13 cellular contexts compared by ENCODE assay signal in the genomic region with DNA sequence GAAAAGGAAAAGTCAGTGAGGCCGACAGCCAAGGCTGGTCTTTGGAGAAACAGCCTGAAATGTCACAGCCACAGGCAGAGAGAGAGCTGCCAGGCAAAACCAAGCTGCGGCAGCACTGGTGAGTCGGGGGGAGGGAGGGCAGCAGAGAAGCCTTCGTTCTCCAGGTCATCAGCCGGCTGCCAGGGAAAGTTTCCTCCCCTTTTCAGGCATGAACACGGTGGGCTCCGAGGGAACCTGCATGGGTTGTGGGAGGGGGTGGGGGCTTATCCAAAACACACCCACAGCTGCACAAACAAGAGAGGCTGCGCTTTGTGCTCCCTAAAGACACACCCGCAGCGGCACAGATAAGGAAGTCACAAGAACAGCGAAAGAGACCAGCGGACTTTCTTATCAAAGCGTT.
A peak's percentile ranks its signal among the peaks of the same experiment; 100 is the strongest.
DNase-seq lines count a peak whose midpoint lies in the region; ATAC-seq, FAIRE-seq and TF ChIP-seq lines count a peak whose summit lies in the region.
"Had no signal": no experiment of that assay in that cellular context is flagged by ENCODE, and none has a peak within 500 bp of the region (broad histone marks: within the 10 kb centered on the region; RNA-seq: fewer than 3 reads in every experiment).

No MANE protein-coding gene starts in this region.

- H3K4me1 ChIP-seq in K562 (replicated peaks in 1 of 2; ENCODE audit: control insufficient read depth in 2 of 2, insufficient read depth in 2 of 2, low read length in 2 of 2), result peaks cover 0 to 8% of the 10 kb centered on the region in 2 experiments; a peak in 2 of 5 replicates
- H3K4me1 ChIP-seq: breast epithelium, SJSA1 had no signal

- no peak overlapping the region for H3K9ac ChIP-seq in K562 (ENCODE audit: insufficient read depth in 1 of 2, low read depth in 2 of 2, low read length in 2 of 2)

- no peak for TF ChIP-seq RAD21 in K562 (CRISPR knock-in tag; conservative IDR thresholded peaks at IDR 0.05 in 1 of 2, IDR thresholded peaks at IDR 0.05 in 1 of 2)

- TF ChIP-seq CTCF in CD14-positive monocyte (IDR thresholded peaks at IDR 0.05) (no peak), K562 (IDR thresholded peaks at IDR 0.05 in 2 of 3, conservative IDR thresholded peaks at IDR 0.05 in 1 of 3; ENCODE audit: insufficient read depth in 2 of 3, low read depth in 1 of 3, low read length in 3 of 3) (no peak), natural killer cell (IDR thresholded peaks at IDR 0.05) (no peak), GM10248 (IDR thresholded peaks at IDR 0.05; ENCODE audit: control extremely low read depth, extremely low read depth, low read depth, missing control alignments) (no peak)

- H3K4me3 Mint-ChIP-seq in CD14-positive monocyte (peak overlapping the region; percentile 13 to 60), natural killer cell (peak overlapping the region; percentile 88)

- CTCF ChIA-PET in K562 (lab: Yijun Ruan, JAX; ENCODE audit: low intra/inter-chr PET ratio) (no interaction called here), GM10248 (lab: Yijun Ruan, JAX) (no interaction called here)

- WGBS in K562 (ENCODE audit: insufficient coverage, low coverage, missing lambda C conversion rate), result 0% methylated on average over 12 of the region's 13 CpGs

- H4K20me1 ChIP-seq in K562 (replicated peaks; ENCODE audit: control insufficient read depth, insufficient read depth, low read length), result peaks cover 5% of the 10 kb centered on the region; the same call in 1 of the 2 replicates

- TF ChIP-seq POLR2A in K562 (conservative IDR thresholded peaks at IDR 0.05), result no peak

- H3K9me1 ChIP-seq in K562 (ENCODE audit: control insufficient read depth, insufficient read depth, low read length), result no peaks in the 10 kb centered on the region

- H3K27ac Mint-ChIP-seq in CD14-positive monocyte (no peak overlapping the region), natural killer cell (peak overlapping the region; percentile 62 to 67)

- TF ChIP-seq EP300 in K562 (IDR thresholded peaks at IDR 0.05; ENCODE audit: low read length), result no peak

- in situ Hi-C loops in K562 (cut with MboI), result no loop called here

- no peak overlapping the region for H3K27ac ChIP-seq in K562 (ENCODE audit: extremely low read depth, low read depth, low read length)
- H3K27ac ChIP-seq: breast epithelium, neutrophil, SJSA1 had no signal

- intact Hi-C loops in CD14-positive monocyte (cut with micrococcal nuclease), result no loop called here
- intact Hi-C loops in K562 (cut with micrococcal nuclease), result no loop called here
- intact Hi-C loops in natural killer cell (cut with micrococcal nuclease), result no loop called here

- POLR2A ChIA-PET in K562 (lab: Yijun Ruan, JAX) (interaction anchor here (0.6 kb wide), 1 partner anchor 155 kb away, joined by 3 read pairs; no protein-coding TSS in a partner anchor), GM10248 (lab: Yijun Ruan, JAX) (no interaction called here)

- no peaks in the 10 kb centered on the region for H3K79me2 ChIP-seq in K562 (ENCODE audit: control insufficient read depth, insufficient read depth, low read length)

- H3K27me3 Mint-ChIP-seq in CD14-positive monocyte (ENCODE audit: low read depth in 3 of 3), result peaks cover 10 to 22% (median 18%) of the 10 kb centered on the region in 3 donors
- peaks cover 0 to 4% of the 10 kb centered on the region in 2 donors for H3K27me3 Mint-ChIP-seq in natural killer cell (ENCODE audit: low read depth in 2 of 2)

- no peak overlapping the region for H2AFZ ChIP-seq in K562 (ENCODE audit: low read depth, low read length)

- FAIRE-seq in K562 (lab: Jason Lieb, UNC), result no peak

- H3K9me3 ChIP-seq in K562 (replicated peaks; ENCODE audit: control insufficient read depth, insufficient read depth, low read depth, low read length), result no peaks in the 10 kb centered on the region
- H3K9me3 ChIP-seq: neutrophil, SJSA1 had no signal

- no peak overlapping the region for H3K4me2 ChIP-seq in K562 (ENCODE audit: insufficient read depth, low read length)

- no peak for ATAC-seq in K562
- ATAC-seq in natural killer cell, result peak; percentile 42 to 78 (median 62)
- ATAC-seq in GM21390 (IDR thresholded peaks at IDR 0.05; ENCODE audit: unreplicated experiment), result no peak
- no peak for ATAC-seq in HG02642 (IDR thresholded peaks at IDR 0.05; ENCODE audit: poor library complexity, unreplicated experiment)
- ATAC-seq: esophagus mucosa had no signal

- H3K9me3 Mint-ChIP-seq in CD14-positive monocyte (peaks cover 0 to 7% (median 0%) of the 10 kb centered on the region in 7 donors), natural killer cell (no peaks in the 10 kb centered on the region)

- no peak for DNase-seq in CD14-positive monocyte (ENCODE audit: low spot score)
- peak; percentile 84 for DNase-seq in H7
- DNase-seq in K562 (ENCODE audit: extremely low read depth in 1 of 4, low spot score in 3 of 4), result peak in 1 of 4 experiments; percentile 9
- DNase-seq in natural killer cell, result peak; percentile 19
- no peak for DNase-seq in T-helper 1 cell
- DNase-seq in GM10248 (ENCODE audit: extremely low spot score), result no peak
- DNase-seq: NCI-H345 had no signal

- H3K36me3 ChIP-seq in H7 (replicated peaks; ENCODE audit: control insufficient read depth, insufficient read depth, low read length) (no peaks in the 10 kb centered on the region), K562 (ENCODE audit: control insufficient read depth, insufficient read depth, low read length) (no peaks in the 10 kb centered on the region)
- H3K36me3 ChIP-seq: breast epithelium, neutrophil, SJSA1 had no signal

- no peaks in the 10 kb centered on the region for H3K36me3 Mint-ChIP-seq in CD14-positive monocyte
- no peaks in the 10 kb centered on the region for H3K36me3 Mint-ChIP-seq in natural killer cell

- H3K4me3 ChIP-seq in H7 (ENCODE audit: insufficient read depth, low read depth, low read length) (no peak overlapping the region), K562 (no peak overlapping the region)
- H3K4me3 ChIP-seq: breast epithelium, SJSA1 had no signal

- H3K4me1 Mint-ChIP-seq in CD14-positive monocyte (peaks cover 4% of the 10 kb centered on the region), natural killer cell (peaks cover 15 to 16% of the 10 kb centered on the region in 2 donors)

- H3K27me3 ChIP-seq in H7 (ENCODE audit: control insufficient read depth, insufficient read depth, low read length) (no peaks in the 10 kb centered on the region), K562 (ENCODE audit: control insufficient read depth in 2 of 2, insufficient read depth in 2 of 2, low read length in 2 of 2) (peaks cover 11 to 60% of the 10 kb centered on the region in 2 experiments)

- no TSS peak for BruUV-seq in K562 (replicated peaks; lab: Mats Ljungman, UMichigan)

TF ChIP-seq in K562, 482 proteins besides CTCF, POLR2A, EP300 and RAD21:
- TF ChIP-seq DDX20 (tag; IDR thresholded peaks at IDR 0.05; ENCODE audit: low read depth), result no peak
- TF ChIP-seq, protein P1, sequence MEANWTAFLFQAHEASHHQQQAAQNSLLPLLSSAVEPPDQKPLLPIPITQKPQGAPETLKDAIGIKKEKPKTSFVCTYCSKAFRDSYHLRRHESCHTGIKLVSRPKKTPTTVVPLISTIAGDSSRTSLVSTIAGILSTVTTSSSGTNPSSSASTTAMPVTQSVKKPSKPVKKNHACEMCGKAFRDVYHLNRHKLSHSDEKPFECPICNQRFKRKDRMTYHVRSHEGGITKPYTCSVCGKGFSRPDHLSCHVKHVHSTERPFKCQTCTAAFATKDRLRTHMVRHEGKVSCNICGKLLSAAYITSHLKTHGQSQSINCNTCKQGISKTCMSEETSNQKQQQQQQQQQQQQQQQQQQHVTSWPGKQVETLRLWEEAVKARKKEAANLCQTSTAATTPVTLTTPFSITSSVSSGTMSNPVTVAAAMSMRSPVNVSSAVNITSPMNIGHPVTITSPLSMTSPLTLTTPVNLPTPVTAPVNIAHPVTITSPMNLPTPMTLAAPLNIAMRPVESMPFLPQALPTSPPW (CRISPR knock-in tag; IDR thresholded peaks at IDR 0.05), result 0 out of 2 replicates have a peak, but pooled peaks have one; percentile 17

Comparison
In these comparisons a context has a peak if more than half of its experiments do, and no peak if none do; other contexts are left out.
1. DNase-seq: peak in H7 (single experiment) and natural killer cell (single experiment); none in CD14-positive monocyte (single experiment), T-helper 1 cell (0 of 5) and GM10248 (single experiment).
2. H3K27ac Mint-ChIP-seq: peak in natural killer cell (2 of 2); none in CD14-positive monocyte (0 of 7).
3. ATAC-seq: peak in natural killer cell (3 of 3); none in K562 (single experiment), GM21390 (single experiment) and HG02642 (single experiment).